9 cellular contexts compared by ENCODE assay signal in genomic region chr4:168877407-168877778, GRCh38.
DNase-seq lines count a peak whose midpoint lies in the region; ATAC-seq and TF ChIP-seq lines count a peak whose summit lies in the region.
"Had no signal": no experiment of that assay in that cellular context is flagged by ENCODE, and none has a peak within 500 bp of the region (broad histone marks: within the 10 kb centered on the region; RNA-seq: fewer than 3 reads in every experiment).

No MANE protein-coding gene starts in this region.

- peaks cover 33% of the 10 kb centered on the region for H3K4me1 Mint-ChIP-seq in activated T-cell treated with anti-CD3 and anti-CD28 coated beads, Interleukin-2, amount 50 U/mL, for 72 hours (ENCODE audit: low read depth)
- peaks cover 55% of the 10 kb centered on the region for H3K4me1 Mint-ChIP-seq in dendritic cell treated with granulocyte-macrophage colony-stimulating factor and Interleukin-4, amounts not matched to agents 40 ng/mL and 50 ng/mL, for 4 days (ENCODE audit: low read depth)
- H3K4me1 Mint-ChIP-seq in type B pancreatic cell (ENCODE audit: unreplicated experiment): peaks cover 31% of the 10 kb centered on the region

- peak overlapping the region; percentile 54 to 58 for H3K4me3 Mint-ChIP-seq in activated T-cell treated with anti-CD3 and anti-CD28 coated beads, Interleukin-2, amount 50 U/mL, for 72 hours
- H3K4me3 Mint-ChIP-seq in dendritic cell treated with granulocyte-macrophage colony-stimulating factor and Interleukin-4, amounts not matched to agents 40 ng/mL and 50 ng/mL, for 4 days: peak overlapping the region; percentile 32
- peak overlapping the region; percentile 66 for H3K4me3 Mint-ChIP-seq in type B pancreatic cell

- TF ChIP-seq CTCF in mucosa of descending colon (IDR thresholded peaks at IDR 0.05) (no peak), type B pancreatic cell (conservative IDR thresholded peaks at IDR 0.05) (no peak)

- intact Hi-C loops in dendritic cell treated with granulocyte-macrophage colony-stimulating factor and Interleukin-4, amounts not matched to agents 40 ng/mL and 50 ng/mL, for 4 days (cut with micrococcal nuclease): no loop called here
- intact Hi-C loops in mucosa of descending colon (cut with DNase I, micrococcal nuclease): no loop called here

- no peaks in the 10 kb centered on the region for H3K36me3 ChIP-seq in mucosa of descending colon (ENCODE audit: low read depth)
- H3K36me3 ChIP-seq: adrenal gland had no signal

- H3K27me3 Mint-ChIP-seq in activated T-cell treated with anti-CD3 and anti-CD28 coated beads, Interleukin-2, amount 50 U/mL, for 72 hours (ENCODE audit: low read depth): peaks cover 83% of the 10 kb centered on the region
- H3K27me3 Mint-ChIP-seq in dendritic cell treated with granulocyte-macrophage colony-stimulating factor and Interleukin-4, amounts not matched to agents 40 ng/mL and 50 ng/mL, for 4 days: peaks cover 33% of the 10 kb centered on the region
- H3K27me3 Mint-ChIP-seq in type B pancreatic cell: peaks cover 12% of the 10 kb centered on the region

- H3K27ac Mint-ChIP-seq in activated T-cell treated with anti-CD3 and anti-CD28 coated beads, Interleukin-2, amount 50 U/mL, for 72 hours: no peak overlapping the region
- peak overlapping the region; percentile 59 for H3K27ac Mint-ChIP-seq in dendritic cell treated with granulocyte-macrophage colony-stimulating factor and Interleukin-4, amounts not matched to agents 40 ng/mL and 50 ng/mL, for 4 days
- no peak overlapping the region for H3K27ac Mint-ChIP-seq in type B pancreatic cell

- no peaks in the 10 kb centered on the region for H3K4me1 ChIP-seq in mucosa of descending colon (ENCODE audit: low read depth)

- H3K9me3 Mint-ChIP-seq in activated T-cell treated with anti-CD3 and anti-CD28 coated beads, Interleukin-2, amount 50 U/mL, for 72 hours: no peaks in the 10 kb centered on the region
- H3K9me3 Mint-ChIP-seq in dendritic cell treated with granulocyte-macrophage colony-stimulating factor and Interleukin-4, amounts not matched to agents 40 ng/mL and 50 ng/mL, for 4 days: no peaks in the 10 kb centered on the region
- no peaks in the 10 kb centered on the region for H3K9me3 Mint-ChIP-seq in type B pancreatic cell

- no peak for DNase-seq in activated T-cell treated with anti-CD3 and anti-CD28 coated beads, Interleukin-2, amount 50 U/mL, for 72 hours
- no peak for DNase-seq in activated T-cell treated with anti-CD3 and anti-CD28 coated beads for 4 hours
- no peak for DNase-seq in mucosa of descending colon
- DNase-seq in type B pancreatic cell (ENCODE audit: extremely low spot score, unreplicated experiment): no peak
- no peak for DNase-seq in NCI-H2196 (lab: John Stamatoyannopoulos, UW; ENCODE audit: unreplicated experiment)

- H3K36me3 Mint-ChIP-seq in activated T-cell treated with anti-CD3 and anti-CD28 coated beads, Interleukin-2, amount 50 U/mL, for 72 hours (ENCODE audit: insufficient read depth in 2 of 2): peaks cover 2 to 4% of the 10 kb centered on the region in 2 donors
- H3K36me3 Mint-ChIP-seq in dendritic cell treated with granulocyte-macrophage colony-stimulating factor and Interleukin-4, amounts not matched to agents 40 ng/mL and 50 ng/mL, for 4 days (ENCODE audit: low read depth): peaks cover 69% of the 10 kb centered on the region
- peaks cover 49% of the 10 kb centered on the region for H3K36me3 Mint-ChIP-seq in type B pancreatic cell

- peak in 1 of 2 donors; percentile 7 for ATAC-seq in activated T-cell treated with anti-CD3 and anti-CD28 coated beads, Interleukin-2, amount 50 U/mL, for 72 hours (replicated peaks in 1 of 2)
- ATAC-seq in mucosa of descending colon: peak; percentile 16
- ATAC-seq in HG03520 (IDR thresholded peaks at IDR 0.05; ENCODE audit: unreplicated experiment): no peak
- ATAC-seq in GM19452 (IDR thresholded peaks at IDR 0.05; ENCODE audit: unreplicated experiment): no peak

- no peak overlapping the region for H3K4me3 ChIP-seq in mucosa of descending colon

- H3K9me3 ChIP-seq in mucosa of descending colon: no peaks in the 10 kb centered on the region
- H3K9me3 ChIP-seq: adrenal gland had no signal
